1 cellular context compared by ENCODE assay signal in genomic region chr15:63121382-63122001, GRCh38.
A peak's percentile ranks its signal among the peaks of the same experiment; 100 is the strongest.
TF ChIP-seq lines count a peak whose summit lies in the region.

Gene LACTB (plus strand): TSS chr15:63121861. CDS start chr15:63121872, 11 bp downstream.

TF ChIP-seq in K562, 482 proteins besides CTCF, POLR2A, EP300 and RAD21 (continued from another document and continues in another):
- TF ChIP-seq TAF7 (tag; IDR thresholded peaks at IDR 0.05) (peak; percentile 73), SMAD1 (IDR thresholded peaks at IDR 0.05; ENCODE audit: low read depth, low read length, partially characterized antibody) (no peak), ZNF780A (CRISPR knock-in tag; IDR thresholded peaks at IDR 0.05) (no peak), RNF2 (IDR thresholded peaks at IDR 0.05) (no peak), PKNOX1 (IDR thresholded peaks at IDR 0.05) (no peak), SMARCE1 (IDR thresholded peaks at IDR 0.05) (peak; percentile 51; the same call in 1 of the 2 replicates), GATAD2A (IDR thresholded peaks at IDR 0.05) (0 out of 2 replicates have a peak, but pooled peaks have one; percentile 44), EHMT2 (IDR thresholded peaks at IDR 0.05) (peak; percentile 85), NFIX (CRISPR knock-in tag; IDR thresholded peaks at IDR 0.05; ENCODE audit: low read depth) (no peak), ZSCAN29 (IDR thresholded peaks at IDR 0.05) (no peak), ZNF3 (CRISPR knock-in tag; IDR thresholded peaks at IDR 0.05) (no peak), ZNF12 (CRISPR knock-in tag; IDR thresholded peaks at IDR 0.05) (no peak), ZNF444 (CRISPR knock-in tag; IDR thresholded peaks at IDR 0.05) (no peak), ZNF609 (CRISPR knock-in tag; IDR thresholded peaks at IDR 0.05; ENCODE audit: borderline replicate concordance) (no peak), JUNB (CRISPR knock-in tag; conservative IDR thresholded peaks at IDR 0.05) (no peak), CREB3L1 (IDR thresholded peaks at IDR 0.05; ENCODE audit: borderline replicate concordance, low read depth) (no peak), SMAD4 (CRISPR knock-in tag; conservative IDR thresholded peaks at IDR 0.05) (no peak), HDAC6 (IDR thresholded peaks at IDR 0.05; ENCODE audit: low read depth, low read length) (no peak), ZNF592 (IDR thresholded peaks at IDR 0.05) (no peak), TEAD4 (IDR thresholded peaks at IDR 0.05; ENCODE audit: low read length) (no peak), TEAD4 (CRISPR knock-in tag; IDR thresholded peaks at IDR 0.05; ENCODE audit: borderline replicate concordance) (no peak), RFX7 (CRISPR knock-in tag; IDR thresholded peaks at IDR 0.05) (no peak), GTF2F1 (IDR thresholded peaks at IDR 0.05; ENCODE audit: low read depth, low read length) (no peak), ZNF384 (IDR thresholded peaks at IDR 0.05; ENCODE audit: low read depth, low read length) (no peak), FOXA3 (CRISPR knock-in tag; conservative IDR thresholded peaks at IDR 0.05 in 1 of 2, IDR thresholded peaks at IDR 0.05 in 1 of 2) (no peak), TCFL5 (CRISPR knock-in tag; conservative IDR thresholded peaks at IDR 0.05) (no peak), MYBL2 (IDR thresholded peaks at IDR 0.05; ENCODE audit: low read depth) (no peak), MYBL2 (CRISPR knock-in tag; IDR thresholded peaks at IDR 0.05; ENCODE audit: borderline replicate concordance) (no peak), POLR2AphosphoS5 (IDR thresholded peaks at IDR 0.05; ENCODE audit: control insufficient read depth, insufficient read depth, low read depth, low read length) (0 out of 2 replicates have a peak, but pooled peaks have one; percentile 24), TCF15 (CRISPR knock-in tag; IDR thresholded peaks at IDR 0.05) (no peak), VEZF1 (CRISPR knock-in tag; IDR thresholded peaks at IDR 0.05) (peak; percentile 59), NFIC (IDR thresholded peaks at IDR 0.05) (0 out of 2 replicates have a peak, but pooled peaks have one; percentile 3), ZNF436 (CRISPR knock-in tag; IDR thresholded peaks at IDR 0.05) (no peak), ZKSCAN1 (IDR thresholded peaks at IDR 0.05; ENCODE audit: low read depth, low read length) (no peak), ZNF395 (CRISPR knock-in tag; IDR thresholded peaks at IDR 0.05) (no peak), FOXO4 (CRISPR knock-in tag; IDR thresholded peaks at IDR 0.05) (no peak), POLR2AphosphoS2 (IDR thresholded peaks at IDR 0.05; ENCODE audit: low read length) (no peak), SUPT5H (IDR thresholded peaks at IDR 0.05) (peak; percentile 50), MITF (IDR thresholded peaks at IDR 0.05) (no peak), L3MBTL2 (IDR thresholded peaks at IDR 0.05) (peak; percentile 76), ZC3H8 (IDR thresholded peaks at IDR 0.05) (no peak), CHD4 (IDR thresholded peaks at IDR 0.05; ENCODE audit: insufficient read depth, insufficient replicate concordance, low read depth, low read length, poor library complexity, severe bottlenecking) (no peak), ZBTB12 (CRISPR knock-in tag; IDR thresholded peaks at IDR 0.05) (no peak), ATF3 (IDR thresholded peaks at IDR 0.05) (no peak), ATF3 (CRISPR knock-in tag; conservative IDR thresholded peaks at IDR 0.05) (no peak)
